ENCODE assay signal across 25 cellular contexts in genomic region chr7:144164784-144165183, GRCh38. TPM values are rescaled to one million over a fixed set of nuclear protein-coding genes. Genes with fewer than 3 reads are reported as not detected.
"Had no signal": no experiment of that assay in that cellular context is flagged by ENCODE, and none has a peak within 500 bp of the region (broad histone marks: within the 10 kb centered on the region; RNA-seq: fewer than 3 reads in every experiment).

No MANE protein-coding gene starts in this region.

- DNase-seq: dermis blood vessel endothelial cell; dorsolateral prefrontal cortex; effector CD4-positive, alpha-beta T cell; effector memory CD4-positive, alpha-beta T cell; foreskin keratinocyte; heart left ventricle; hypothalamus; immature natural killer cell; islet precursor cell; left cardiac atrium; left lung; left ventricle myocardium superior; lower lobe of right lung; mesenchymal stem cell; mucosa of descending colon; naive B cell; naive thymus-derived CD8-positive, alpha-beta T cell had no signal

- FAIRE-seq: endothelial cell of umbilical vein, frontal cortex had no signal

- H3K9me3 ChIP-seq: left lung, lower lobe of right lung, mucosa of descending colon had no signal

- H3K4me1 ChIP-seq: esophagus muscularis mucosa, foreskin keratinocyte, gastroesophageal sphincter, heart left ventricle, left lung, lower lobe of right lung had no signal

- H3K27ac ChIP-seq: coronary artery, dorsolateral prefrontal cortex, esophagus muscularis mucosa, foreskin keratinocyte, gastroesophageal sphincter, heart left ventricle, hepatocyte, left lung, lower lobe of right lung had no signal

- ATAC-seq: foreskin keratinocyte; gastroesophageal sphincter; heart left ventricle; left cardiac atrium; left lung; left ventricle myocardium superior; lower lobe of right lung; mucosa of descending colon; naive thymus-derived CD8-positive, alpha-beta T cell had no signal

- H3K4me2 ChIP-seq: hepatocyte had no signal

- H3K4me3 ChIP-seq: coronary artery, dorsolateral prefrontal cortex, esophagus muscularis mucosa, gastroesophageal sphincter, heart left ventricle, hepatocyte, left lung, lower lobe of right lung, mucosa of descending colon had no signal

RNA-seq across cellular contexts. Expression of gene CTAGE4, which starts 18.5 kb away (rescaled TPM):
- polyA plus RNA-seq: fibroblast of lung, immature natural killer cell had no signal

RNA-seq across cellular contexts. Expression of gene ARHGEF35, which starts 30.8 kb away (rescaled TPM):
- polyA plus RNA-seq: endothelial cell of umbilical vein, immature natural killer cell had no signal

RNA-seq across cellular contexts. Expression of gene OR2A14, which starts 41.8 kb away (rescaled TPM):
- polyA plus RNA-seq: endothelial cell of umbilical vein; esophagus; fibroblast of lung; foreskin keratinocyte; heart left ventricle; hepatocyte; immature natural killer cell; naive thymus-derived CD8-positive, alpha-beta T cell had no signal

RNA-seq across cellular contexts. Expression of gene OR2A2, which starts 55.4 kb away (rescaled TPM):
- polyA plus RNA-seq: endothelial cell of umbilical vein; esophagus; fibroblast of lung; foreskin keratinocyte; heart left ventricle; hepatocyte; immature natural killer cell; naive thymus-derived CD8-positive, alpha-beta T cell had no signal
